1 cellular context compared by ENCODE assay signal in genomic region chr1:233114159-233114558, GRCh38.
TF ChIP-seq lines count a peak whose summit lies in the region.

No MANE protein-coding gene starts in this region.

TF ChIP-seq in HEK293, 187 proteins besides CTCF, POLR2A, EP300 and RAD21 (continued from another document):
- TF ChIP-seq PRDM6 (tag by site-specific recombination; IDR thresholded peaks at IDR 0.05): no peak
- TF ChIP-seq ZNF624 (tag by site-specific recombination; IDR thresholded peaks at IDR 0.05): no peak
- TF ChIP-seq HIC1 (tag by site-specific recombination; IDR thresholded peaks at IDR 0.05): no peak
- no peak for TF ChIP-seq PRDM2 (tag by site-specific recombination; IDR thresholded peaks at IDR 0.05; ENCODE audit: borderline replicate concordance)
